8 cellular contexts compared by ENCODE assay signal in the genomic region with DNA sequence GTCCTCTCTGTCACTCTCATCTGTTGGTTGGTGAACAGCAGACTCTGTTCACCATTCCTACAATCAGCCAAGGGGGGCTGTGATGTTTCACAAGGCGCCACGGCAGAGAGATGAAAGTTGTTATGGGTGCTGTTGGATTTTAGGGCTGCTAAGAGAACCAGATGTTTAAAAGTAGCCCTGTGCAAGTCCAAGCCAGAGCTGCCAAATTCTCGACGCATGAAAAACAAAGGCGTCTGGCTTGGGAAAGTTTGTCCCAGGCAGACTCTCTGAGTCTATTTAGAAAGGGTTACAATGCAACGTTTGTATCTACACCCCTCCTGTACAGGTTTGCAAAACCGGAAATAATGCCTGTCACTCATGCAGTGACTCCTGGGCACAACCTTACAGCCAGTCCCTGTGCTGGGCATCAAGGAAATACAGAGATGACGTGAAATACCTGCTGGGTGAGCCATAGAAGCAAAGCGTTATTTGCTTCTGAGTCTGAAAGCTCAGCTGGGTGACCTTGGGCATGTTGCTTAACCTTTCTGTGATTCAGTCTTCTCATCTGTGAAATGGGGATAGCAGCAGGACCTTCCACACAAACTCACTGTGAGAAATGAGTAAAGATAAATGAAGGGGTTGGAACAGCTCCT.
A peak's percentile ranks its signal among the peaks of the same experiment; 100 is the strongest.
DNase-seq lines count a peak whose midpoint lies in the region; ATAC-seq, FAIRE-seq and TF ChIP-seq lines count a peak whose summit lies in the region.
"Had no signal": no experiment of that assay in that cellular context is flagged by ENCODE, and none has a peak within 500 bp of the region (broad histone marks: within the 10 kb centered on the region; RNA-seq: fewer than 3 reads in every experiment).

No MANE protein-coding gene starts in this region.

- peaks cover 23 to 35% of the 10 kb centered on the region in 2 experiments; a peak in 3 of 4 replicates for H3K79me1 ChIP-seq in IMR-90 (ENCODE audit: low read depth in 1 of 2, low read length in 2 of 2)

- H3K36me3 ChIP-seq in IMR-90 (ENCODE audit: control insufficient read depth, insufficient read depth, low read length) (no peaks in the 10 kb centered on the region), body of pancreas (replicated peaks in 1 of 2; ENCODE audit: insufficient read depth in 1 of 2, low read depth in 2 of 2) (no peaks in the 10 kb centered on the region), small intestine (ENCODE audit: control insufficient read depth in 2 of 2, insufficient read depth in 2 of 2, low read length in 2 of 2) (no peaks in the 10 kb centered on the region)

- H4K20me1 ChIP-seq in IMR-90 (ENCODE audit: insufficient read depth, low read length) = peaks cover 15% of the 10 kb centered on the region

- H2BK5ac ChIP-seq in IMR-90 (ENCODE audit: low read depth, low read length, poor library complexity, severe bottlenecking) = no peak overlapping the region

- H3K4me2 ChIP-seq in IMR-90 (ENCODE audit: low read depth, low read length) = no peak overlapping the region

- H4K91ac ChIP-seq in IMR-90 (ENCODE audit: insufficient read depth, low read depth, low read length) = no peak overlapping the region

- no peak overlapping the region for H2AK9ac ChIP-seq in IMR-90 (replicated peaks; ENCODE audit: low read depth, low read length, poor library complexity)

- peaks cover 40 to 47% of the 10 kb centered on the region in 2 donors for H3K4me1 Mint-ChIP-seq in natural killer cell

- H3K27me3 ChIP-seq in IMR-90 (ENCODE audit: control insufficient read depth, insufficient read depth, low read length) = no peaks in the 10 kb centered on the region
- no peaks in the 10 kb centered on the region for H3K27me3 ChIP-seq in body of pancreas
- no peaks in the 10 kb centered on the region for H3K27me3 ChIP-seq in small intestine (ENCODE audit: control insufficient read depth in 2 of 2, insufficient read depth in 2 of 2, low read length in 2 of 2)

- no peak overlapping the region for H2BK20ac ChIP-seq in IMR-90 (ENCODE audit: low read depth, low read length)

- H3K27me3 Mint-ChIP-seq in natural killer cell (ENCODE audit: low read depth in 2 of 2) = no peaks in the 10 kb centered on the region

- TF ChIP-seq CTCF in IMR-90 (conservative IDR thresholded peaks at IDR 0.05; ENCODE audit: low read depth, low read length) (no peak), body of pancreas (IDR thresholded peaks at IDR 0.05) (no peak), natural killer cell (IDR thresholded peaks at IDR 0.05) (no peak)

- H2BK120ac ChIP-seq in IMR-90 (ENCODE audit: low read depth, low read length) = no peak overlapping the region

- H3K4ac ChIP-seq in IMR-90 (ENCODE audit: low read depth, low read length) = no peak overlapping the region

- H3K4me3 Mint-ChIP-seq in natural killer cell = no peak overlapping the region

- no TSS peak for BruUV-seq in IMR-90 (replicated peaks; lab: Mats Ljungman, UMichigan)

- in situ Hi-C loops in IMR-90 (cut with MboI; ENCODE audit: low sequenced_read_pairs) = no loop called here

- no peak overlapping the region for H3K56ac ChIP-seq in IMR-90 (ENCODE audit: extremely low read depth, insufficient read depth, low read length)

- CTCF ChIA-PET in IMR-90 (lab: Yijun Ruan, JAX) = no interaction called here

- H3K9ac ChIP-seq in IMR-90 (ENCODE audit: low read depth, low read length) = no peak overlapping the region

- no peak overlapping the region for H3K4me3 ChIP-seq in IMR-90 (ENCODE audit: insufficient read depth, low read depth, low read length)
- no peak overlapping the region for H3K4me3 ChIP-seq in body of pancreas
- no peak overlapping the region for H3K4me3 ChIP-seq in small intestine (ENCODE audit: low read depth in 1 of 2, low read length in 2 of 2)

- no peak overlapping the region for H3K18ac ChIP-seq in IMR-90 (ENCODE audit: low read depth, low read length)

- dilution Hi-C loops in IMR-90 (cut with HindIII; ENCODE audit: low sequenced_read_pairs, unreplicated experiment) = no loop called here

- no peak overlapping the region for H4K8ac ChIP-seq in IMR-90 (ENCODE audit: low read depth in 2 of 2, low read length in 2 of 2)

- no peak overlapping the region for H3K14ac ChIP-seq in IMR-90 (replicated peaks; ENCODE audit: low read depth, low read length)

- ATAC-seq in IMR-90 (ENCODE audit: low read depth) = no peak
- ATAC-seq in body of pancreas = peak; percentile 83
- ATAC-seq in left ventricle myocardium superior = peak; percentile 77
- ATAC-seq in HG02970 (IDR thresholded peaks at IDR 0.05; ENCODE audit: low FRiP score, unreplicated experiment) = no peak
- no peak for ATAC-seq in HG02840 (IDR thresholded peaks at IDR 0.05; ENCODE audit: low FRiP score, unreplicated experiment)
- no peak for ATAC-seq in natural killer cell

- H2AK5ac ChIP-seq in IMR-90 (ENCODE audit: low read depth, low read length) = 0 out of 2 replicates have a peak overlapping the region, but pooled peaks have one; percentile 10

- H3K4me1 ChIP-seq in IMR-90 (ENCODE audit: control insufficient read depth, insufficient read depth, low read length) (peaks cover 8% of the 10 kb centered on the region), body of pancreas (peaks cover 48% of the 10 kb centered on the region), small intestine (ENCODE audit: control insufficient read depth in 2 of 2, insufficient read depth in 1 of 2, low read depth in 1 of 2, low read length in 1 of 2) (peaks cover 0 to 3% of the 10 kb centered on the region in 2 donors)

- H2AFZ ChIP-seq in IMR-90 (replicated peaks; ENCODE audit: low read length, poor library complexity) = no peak overlapping the region

- no peak for FAIRE-seq in small intestine (lab: Jason Lieb, UNC)

- H3K9me3 Mint-ChIP-seq in natural killer cell = no peaks in the 10 kb centered on the region

- no peak overlapping the region for H3K23ac ChIP-seq in IMR-90 (ENCODE audit: low read depth, low read length)

- no peak for TF ChIP-seq RAD21 in IMR-90 (IDR thresholded peaks at IDR 0.05; ENCODE audit: low read length)

- no peaks in the 10 kb centered on the region for H3K36me3 Mint-ChIP-seq in natural killer cell

- H4K5ac ChIP-seq in IMR-90 (ENCODE audit: low read depth, low read length) = no peak overlapping the region

- WGBS in IMR-90 (ENCODE audit: extremely low coverage in 2 of 2, insufficient read length in 1 of 2), 2 experiments = no CpG with 5 or more reads among the region's 9 CpGs
- 15 to 26% methylated on average over 9 of the region's 9 CpGs for WGBS in body of pancreas, 2 donors
- 45 to 49% (median 47%) methylated on average over 9 of the region's 9 CpGs for WGBS in small intestine, 3 donors

- H3K9me3 ChIP-seq in IMR-90 (ENCODE audit: control insufficient read depth, insufficient read depth, low read length) (no peaks in the 10 kb centered on the region), body of pancreas (no peaks in the 10 kb centered on the region), small intestine (ENCODE audit: control insufficient read depth, low read depth) (no peaks in the 10 kb centered on the region)

- no peak overlapping the region for H3K27ac Mint-ChIP-seq in natural killer cell

- no peak for TF ChIP-seq POLR2A in IMR-90 (IDR thresholded peaks at IDR 0.05; ENCODE audit: low read depth, low read length)
- no peak for TF ChIP-seq POLR2A in body of pancreas (IDR thresholded peaks at IDR 0.05)

- H3K27ac ChIP-seq in IMR-90 (ENCODE audit: insufficient read depth, low read length) (no peak overlapping the region), body of pancreas (peak overlapping the region; percentile 63 to 85 (median 80)), small intestine (ENCODE audit: low read depth in 1 of 2, low read length in 1 of 2) (peak overlapping the region in 1 of 2 donors; percentile 84)

- intact Hi-C loops in IMR-90 (cut with micrococcal nuclease) = loop anchor here (5.0 kb wide), 1 partner anchor 71 kb away; no protein-coding TSS in a partner anchor
- intact Hi-C loops in body of pancreas (cut with DNase I) = no loop called here
- intact Hi-C loops in left ventricle myocardium superior (cut with micrococcal nuclease) = no loop called here
- intact Hi-C loops in natural killer cell (cut with micrococcal nuclease) = no loop called here

- H3K9me1 ChIP-seq in IMR-90 (ENCODE audit: insufficient read depth, low read length) = peaks cover 11% of the 10 kb centered on the region

- DNase-seq in IMR-90 = no peak
- peak; percentile 65 to 90 (median 75) for DNase-seq in body of pancreas
- DNase-seq in left ventricle myocardium superior = no peak
- DNase-seq in small intestine = peak; percentile 61
- DNase-seq in natural killer cell = no peak
- DNase-seq: Karpas-422 had no signal

- POLR2A ChIA-PET in IMR-90 (lab: Charles Lee; ENCODE audit: unreplicated experiment) = no interaction called here

- no peak overlapping the region for H2BK15ac ChIP-seq in IMR-90 (ENCODE audit: low read depth, low read length)

TF ChIP-seq in IMR-90, 13 proteins besides CTCF, POLR2A, EP300 and RAD21:
- TF ChIP-seq RCOR1 (IDR thresholded peaks at IDR 0.05; ENCODE audit: insufficient replicate concordance, low read length) = no peak

Comparison
In these comparisons a context has a peak if more than half of its experiments do, and no peak if none do; other contexts are left out.
1. ATAC-seq: peak in body of pancreas (single experiment) and left ventricle myocardium superior (single experiment); none in IMR-90 (single experiment), HG02970 (single experiment), HG02840 (single experiment) and natural killer cell (0 of 3).
2. DNase-seq: peak in body of pancreas (4 of 4) and small intestine (single experiment); none in IMR-90 (single experiment), left ventricle myocardium superior (single experiment) and natural killer cell (single experiment).